Comparison of ENCODE assay signal across 24 cellular contexts in the genomic region with DNA sequence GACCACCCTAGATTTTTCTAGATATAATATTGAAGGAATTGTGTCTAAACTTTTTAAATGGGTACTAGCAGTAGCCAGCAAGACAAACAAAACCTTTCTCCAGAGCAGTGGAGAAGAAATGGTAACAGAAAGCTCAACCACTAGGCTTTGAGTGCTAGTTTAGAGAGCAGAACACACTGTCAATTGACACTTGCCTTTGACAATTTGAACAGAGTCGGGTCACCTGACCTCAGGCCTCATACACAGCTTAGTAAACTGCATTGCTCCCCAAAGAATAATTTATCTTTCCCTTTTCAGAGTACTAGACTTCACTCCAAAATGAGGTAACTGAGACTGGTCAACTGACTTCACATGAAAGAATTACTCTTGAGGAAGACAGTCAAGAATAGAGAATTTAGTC. TPM values are rescaled to one million over a fixed set of nuclear protein-coding genes. Genes with fewer than 3 reads are reported as not detected.
"Had no signal": no experiment of that assay in that cellular context is flagged by ENCODE, and none has a peak within 500 bp of the region (broad histone marks: within the 10 kb centered on the region; RNA-seq: fewer than 3 reads in every experiment).

No MANE protein-coding gene starts in this region.

- ATAC-seq: activated T-cell treated with anti-CD3 and anti-CD28 coated beads, Interleukin-2, amount 50 U/mL, for 72 hours had no signal

- H3K36me3 Mint-ChIP-seq: activated naive CD8-positive, alpha-beta T cell treated with anti-CD3 and anti-CD28 coated beads, Interleukin-2, amount 10 ng/mL, durations not matched to agents 7 days and 5 days had no signal

- H3K36me3 ChIP-seq: adrenal gland had no signal

- H3K4me3 ChIP-seq: adrenal gland, SK-N-MC had no signal

- H3K27ac ChIP-seq: adrenal gland, SK-N-MC, VCaP had no signal

- H3K27me3 ChIP-seq: adrenal gland had no signal

- H3K4me3 Mint-ChIP-seq: activated CD4-positive, alpha-beta memory T cell treated with anti-CD3 and anti-CD28 coated beads, Interleukin-2, amount 10 ng/mL, durations not matched to agents 7 days and 5 days; activated naive CD8-positive, alpha-beta T cell treated with anti-CD3 and anti-CD28 coated beads, Interleukin-2, amount 10 ng/mL, durations not matched to agents 7 days and 5 days; activated T-cell treated with anti-CD3 and anti-CD28 coated beads, Interleukin-2, amount 50 U/mL, for 72 hours had no signal

- H3K27ac Mint-ChIP-seq: activated CD4-positive, alpha-beta memory T cell treated with anti-CD3 and anti-CD28 coated beads, Interleukin-2, amount 10 ng/mL, durations not matched to agents 7 days and 5 days; activated naive CD8-positive, alpha-beta T cell treated with anti-CD3 and anti-CD28 coated beads, Interleukin-2, amount 10 ng/mL, durations not matched to agents 7 days and 5 days; activated T-cell treated with anti-CD3 and anti-CD28 coated beads, Interleukin-2, amount 50 U/mL, for 72 hours had no signal

- DNase-seq: activated CD4-positive, alpha-beta memory T cell treated with anti-CD3 and anti-CD28 coated beads, Interleukin-2, amount 10 ng/mL, durations not matched to agents 7 days and 5 days; activated CD4-positive, alpha-beta T cell treated with anti-CD3 and anti-CD28 coated beads, Interleukin-2, amount 50 U/mL, for 1 hour; activated CD4-positive, CD25-positive, alpha-beta regulatory T cell; activated naive CD4-positive, alpha-beta T cell treated with anti-CD3 and anti-CD28 coated beads, Interleukin-2, amount 50 U/mL, for 16 hours; activated naive CD8-positive, alpha-beta T cell treated with anti-CD3 and anti-CD28 coated beads, Interleukin-2, amount 10 ng/mL, durations not matched to agents 7 days and 5 days; activated T-cell treated with anti-CD3 and anti-CD28 coated beads, Interleukin-2, amount 50 U/mL, for 72 hours; adrenal gland; anterior cingulate cortex; central memory CD4-positive, alpha-beta T cell; IMR-90; KG1; NCI-H1092 treated with DMSO at 0.1 percent for 48 hours; NCI-H1417 treated with DMSO at 0.1 percent for 48 hours; NCI-H1694; NCI-H2029; NCI-H2107; NCI-H2171 treated with DMSO at 0.1 percent for 48 hours; NCI-H226; SIG-M5; T-helper 1 cell had no signal

- H3K9me3 ChIP-seq: adrenal gland had no signal

- H3K27me3 Mint-ChIP-seq: activated CD4-positive, alpha-beta memory T cell treated with anti-CD3 and anti-CD28 coated beads, Interleukin-2, amount 10 ng/mL, durations not matched to agents 7 days and 5 days; activated naive CD8-positive, alpha-beta T cell treated with anti-CD3 and anti-CD28 coated beads, Interleukin-2, amount 10 ng/mL, durations not matched to agents 7 days and 5 days had no signal

- H3K4me1 Mint-ChIP-seq: activated CD4-positive, alpha-beta memory T cell treated with anti-CD3 and anti-CD28 coated beads, Interleukin-2, amount 10 ng/mL, durations not matched to agents 7 days and 5 days; activated naive CD8-positive, alpha-beta T cell treated with anti-CD3 and anti-CD28 coated beads, Interleukin-2, amount 10 ng/mL, durations not matched to agents 7 days and 5 days had no signal

- H3K9me3 Mint-ChIP-seq: activated CD4-positive, alpha-beta memory T cell treated with anti-CD3 and anti-CD28 coated beads, Interleukin-2, amount 10 ng/mL, durations not matched to agents 7 days and 5 days; activated naive CD8-positive, alpha-beta T cell treated with anti-CD3 and anti-CD28 coated beads, Interleukin-2, amount 10 ng/mL, durations not matched to agents 7 days and 5 days had no signal

RNA-seq across cellular contexts. Expression of a gene that starts 48.6 kb away (rescaled TPM):
- total RNA-seq: activated CD4-positive, alpha-beta memory T cell treated with anti-CD3 and anti-CD28 coated beads, Interleukin-2, amount 10 ng/mL, durations not matched to agents 7 days and 5 days; activated CD8-positive, alpha-beta memory T cell treated with anti-CD3 and anti-CD28 coated beads for 36 hours; activated naive CD8-positive, alpha-beta T cell treated with anti-CD3 and anti-CD28 coated beads, Interleukin-2, amount 10 ng/mL, durations not matched to agents 7 days and 5 days; activated T-cell treated with anti-CD3 and anti-CD28 coated beads, Interleukin-2, amount 50 U/mL, for 72 hours; T-helper 2 cell treated with Interferon-gamma antibody and Interleukin-4, amounts not matched to agents 100 ng/mL and 5 ng/mL, for 36 hours had no signal
